20 cellular contexts compared by ENCODE assay signal in genomic region chr3:98744283-98744682, GRCh38. TPM values are rescaled to one million over a fixed set of nuclear protein-coding genes. Genes with fewer than 3 reads are reported as not detected.
DNase-seq lines count a peak whose midpoint lies in the region; ATAC-seq and TF ChIP-seq lines count a peak whose summit lies in the region.
"Had no signal": no experiment of that assay in that cellular context is flagged by ENCODE, and none has a peak within 500 bp of the region (broad histone marks: within the 10 kb centered on the region; RNA-seq: fewer than 3 reads in every experiment).

No MANE protein-coding gene starts in this region.

- CTCF ChIA-PET in RWPE1 (lab: Yijun Ruan, JAX): no interaction called here

- TF ChIP-seq CTCF in left ventricle myocardium inferior (IDR thresholded peaks at IDR 0.05; ENCODE audit: borderline replicate concordance) (no peak), right atrium auricular region (IDR thresholded peaks at IDR 0.05) (no peak), RWPE1 (conservative IDR thresholded peaks at IDR 0.05; ENCODE audit: low read depth) (no peak)

- no peak overlapping the region for H3K4me3 ChIP-seq in left ventricle myocardium inferior
- no peak overlapping the region for H3K4me3 ChIP-seq in right atrium auricular region
- H3K4me3 ChIP-seq: GM23338, mucosa of descending colon, tibial nerve had no signal

- H3K4me1 ChIP-seq in left ventricle myocardium inferior: peaks cover 84% of the 10 kb centered on the region
- peaks cover 0 to 14% of the 10 kb centered on the region in 2 donors for H3K4me1 ChIP-seq in right atrium auricular region

- peak; percentile 44 for ATAC-seq in HG02852 (IDR thresholded peaks at IDR 0.05; ENCODE audit: unreplicated experiment)
- ATAC-seq: GM23338, mucosa of descending colon had no signal

- H3K27ac ChIP-seq in left ventricle myocardium inferior (replicated peaks): peak overlapping the region; percentile 67
- H3K27ac ChIP-seq in right atrium auricular region: peak overlapping the region in 1 of 2 donors; percentile 67
- H3K27ac ChIP-seq in RWPE1: no peak overlapping the region
- H3K27ac ChIP-seq: neutrophil had no signal

- H3K36me3 ChIP-seq in left ventricle myocardium inferior: no peaks in the 10 kb centered on the region
- H3K36me3 ChIP-seq in right atrium auricular region: no peaks in the 10 kb centered on the region
- H3K36me3 ChIP-seq: neutrophil, tibial nerve had no signal

- DNase-seq in left ventricle myocardium inferior (no peak), right atrium auricular region (ENCODE audit: low spot score) (no peak), M059J (ENCODE audit: low read depth) (peak; percentile 68), RWPE1 (ENCODE audit: low spot score) (no peak), cerebellum (ENCODE audit: low spot score) (no peak), NCI-H748 (lab: John Stamatoyannopoulos, UW; ENCODE audit: unreplicated experiment) (no peak)
- no peak for DNase-seq in stimulated activated CD4-positive, alpha-beta T cell treated with anti-CD3 and anti-CD28 coated beads, Interleukin-4, amount 100 ng/mL, for 4 hours
- DNase-seq: activated CD4-positive, CD25-positive, alpha-beta regulatory T cell treated with anti-CD3 and anti-CD28 coated beads, Interleukin-2, amount 50 U/mL, for 72 hours; activated naive CD4-positive, alpha-beta T cell; anterior cingulate cortex; DMS153; mucosa of descending colon; NCI-H187 treated with DMSO at 0.1 percent for 48 hours; NCI-H510A; SK-N-SH; stimulated activated naive CD4-positive, alpha-beta T cell treated with Interleukin-2 at 50 U/mL for 16 hours had no signal

- intact Hi-C loops in left ventricle myocardium inferior (cut with micrococcal nuclease): no loop called here

- H3K9me3 ChIP-seq in left ventricle myocardium inferior (replicated peaks) (no peaks in the 10 kb centered on the region), right atrium auricular region (no peaks in the 10 kb centered on the region)
- H3K9me3 ChIP-seq: mucosa of descending colon, neutrophil, SK-N-SH, tibial nerve had no signal

- POLR2A ChIA-PET in RWPE1 (lab: Yijun Ruan, JAX; ENCODE audit: low non-redundant PET): no interaction called here

- H3K27me3 ChIP-seq in left ventricle myocardium inferior (ENCODE audit: low read depth) (no peaks in the 10 kb centered on the region), right atrium auricular region (no peaks in the 10 kb centered on the region)
- H3K27me3 ChIP-seq: neutrophil, tibial nerve had no signal

RNA-seq across cellular contexts. Expression of gene ST3GAL6, which starts 18.9 kb away (rescaled TPM):
- total RNA-seq in left ventricle myocardium inferior (52.5 TPM), right atrium auricular region (10 to 100 TPM; 25.9 to 27.2 TPM), cerebellum (19.8 TPM)
- total RNA-seq in M059J (2014; rRNA removed; shearing (Covaris generic)): 11.6 and 19.4 TPM in 2 replicates
